In the genomic region with DNA sequence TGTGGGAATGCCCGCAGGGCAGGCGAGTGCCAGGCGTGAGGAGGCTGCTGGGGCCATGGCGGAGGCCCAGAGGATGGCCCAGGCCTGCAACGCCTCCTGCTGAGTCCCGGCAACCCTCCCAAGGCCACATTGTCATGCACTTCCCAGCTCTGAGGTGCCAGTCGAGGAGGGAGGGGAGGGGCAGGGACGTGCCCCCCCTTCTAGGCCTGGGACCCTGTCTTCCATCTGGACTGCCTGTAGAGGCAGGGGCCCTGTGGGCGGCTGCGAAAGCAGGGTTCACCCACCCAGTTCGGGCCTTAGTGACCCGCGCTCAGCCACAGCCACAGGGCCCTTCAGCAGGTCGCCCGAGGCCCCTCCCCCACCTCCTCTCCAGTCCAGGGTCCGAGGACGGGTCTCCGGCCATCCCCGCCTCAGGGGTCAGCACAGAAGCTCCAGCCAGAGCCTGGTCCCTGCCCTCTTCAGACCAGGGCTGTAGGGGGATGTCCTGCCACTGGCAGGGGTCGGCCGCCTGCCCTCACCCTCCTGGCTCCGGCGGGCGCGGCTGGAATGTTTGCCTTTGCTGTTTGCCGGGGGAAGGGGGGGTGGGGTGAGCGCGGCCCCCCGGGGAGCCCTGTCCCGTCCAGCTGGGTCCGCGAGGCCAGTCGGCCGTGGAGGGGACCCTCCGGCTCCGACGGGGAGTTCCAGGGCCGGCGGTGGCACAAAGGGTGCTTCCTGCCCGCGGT, we compare ENCODE assay signal across 1 cellular context.
A peak's percentile ranks its signal among the peaks of the same experiment; 100 is the strongest.
TF ChIP-seq lines count a peak whose summit lies in the region.

No MANE protein-coding gene starts in this region.

TF ChIP-seq in A549, 52 proteins besides CTCF, POLR2A, EP300 and RAD21 (continued from another document):
- TF ChIP-seq, protein P1, sequence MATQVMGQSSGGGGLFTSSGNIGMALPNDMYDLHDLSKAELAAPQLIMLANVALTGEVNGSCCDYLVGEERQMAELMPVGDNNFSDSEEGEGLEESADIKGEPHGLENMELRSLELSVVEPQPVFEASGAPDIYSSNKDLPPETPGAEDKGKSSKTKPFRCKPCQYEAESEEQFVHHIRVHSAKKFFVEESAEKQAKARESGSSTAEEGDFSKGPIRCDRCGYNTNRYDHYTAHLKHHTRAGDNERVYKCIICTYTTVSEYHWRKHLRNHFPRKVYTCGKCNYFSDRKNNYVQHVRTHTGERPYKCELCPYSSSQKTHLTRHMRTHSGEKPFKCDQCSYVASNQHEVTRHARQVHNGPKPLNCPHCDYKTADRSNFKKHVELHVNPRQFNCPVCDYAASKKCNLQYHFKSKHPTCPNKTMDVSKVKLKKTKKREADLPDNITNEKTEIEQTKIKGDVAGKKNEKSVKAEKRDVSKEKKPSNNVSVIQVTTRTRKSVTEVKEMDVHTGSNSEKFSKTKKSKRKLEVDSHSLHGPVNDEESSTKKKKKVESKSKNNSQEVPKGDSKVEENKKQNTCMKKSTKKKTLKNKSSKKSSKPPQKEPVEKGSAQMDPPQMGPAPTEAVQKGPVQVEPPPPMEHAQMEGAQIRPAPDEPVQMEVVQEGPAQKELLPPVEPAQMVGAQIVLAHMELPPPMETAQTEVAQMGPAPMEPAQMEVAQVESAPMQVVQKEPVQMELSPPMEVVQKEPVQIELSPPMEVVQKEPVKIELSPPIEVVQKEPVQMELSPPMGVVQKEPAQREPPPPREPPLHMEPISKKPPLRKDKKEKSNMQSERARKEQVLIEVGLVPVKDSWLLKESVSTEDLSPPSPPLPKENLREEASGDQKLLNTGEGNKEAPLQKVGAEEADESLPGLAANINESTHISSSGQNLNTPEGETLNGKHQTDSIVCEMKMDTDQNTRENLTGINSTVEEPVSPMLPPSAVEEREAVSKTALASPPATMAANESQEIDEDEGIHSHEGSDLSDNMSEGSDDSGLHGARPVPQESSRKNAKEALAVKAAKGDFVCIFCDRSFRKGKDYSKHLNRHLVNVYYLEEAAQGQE (IDR thresholded peaks at IDR 0.05): no peak
- no peak for TF ChIP-seq FOSL2 (IDR thresholded peaks at IDR 0.05)
- TF ChIP-seq FOSL2 (CRISPR knock-in tag; IDR thresholded peaks at IDR 0.05): no peak
- TF ChIP-seq HOXB13 (CRISPR knock-in tag; IDR thresholded peaks at IDR 0.05; ENCODE audit: low read depth): no peak
- no peak for TF ChIP-seq TP53 (CRISPR knock-in tag; IDR thresholded peaks at IDR 0.05)
- TF ChIP-seq EHMT2 (IDR thresholded peaks at IDR 0.05; ENCODE audit: low read depth): no peak
- peak; percentile 41; the same call in 1 of the 2 replicates for TF ChIP-seq RNF2 (IDR thresholded peaks at IDR 0.05; ENCODE audit: borderline replicate concordance, low read depth)
